In the genomic region with DNA sequence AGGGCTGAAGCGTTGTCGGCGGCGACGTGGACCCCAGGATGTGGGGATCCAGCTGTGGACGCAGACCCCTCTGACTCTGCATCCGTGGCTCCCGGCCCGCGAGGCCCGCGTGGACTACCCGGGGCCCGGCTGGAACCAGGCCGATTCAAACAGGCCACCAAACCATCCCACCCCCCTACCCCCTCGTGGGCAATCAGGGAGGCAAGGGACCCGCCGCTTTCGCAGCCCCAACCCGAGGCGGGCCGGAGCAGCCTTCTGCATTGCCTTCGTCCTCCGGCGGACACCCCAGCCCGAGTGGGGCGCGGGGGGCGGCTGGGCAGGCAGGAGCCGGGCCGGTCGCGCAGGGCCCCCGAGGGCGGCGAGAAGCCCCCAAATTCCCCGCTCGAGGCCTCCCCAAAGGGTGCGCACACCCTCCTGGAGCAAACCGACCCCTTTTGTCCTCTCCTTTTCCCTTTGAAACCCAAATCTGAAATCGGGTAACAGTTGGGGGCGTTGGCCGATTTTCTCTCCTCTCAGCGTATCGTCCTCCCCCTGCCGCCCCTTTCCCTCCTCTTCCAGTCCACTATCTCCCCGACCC, we compare ENCODE assay signal across 1 cellular context.
A peak's percentile ranks its signal among the peaks of the same experiment; 100 is the strongest.
TF ChIP-seq lines count a peak whose summit lies in the region.

No MANE protein-coding gene starts in this region.

TF ChIP-seq in GM12878, 131 proteins besides CTCF, POLR2A, EP300 and RAD21 (continued from another document):
- 0 out of 2 replicates have a peak, but pooled peaks have one; percentile 4 for TF ChIP-seq EZH2 (IDR thresholded peaks at IDR 0.05; ENCODE audit: borderline replicate concordance, control insufficient read depth, low read depth, low read length)
